1 cellular context compared by ENCODE assay signal in the genomic region with DNA sequence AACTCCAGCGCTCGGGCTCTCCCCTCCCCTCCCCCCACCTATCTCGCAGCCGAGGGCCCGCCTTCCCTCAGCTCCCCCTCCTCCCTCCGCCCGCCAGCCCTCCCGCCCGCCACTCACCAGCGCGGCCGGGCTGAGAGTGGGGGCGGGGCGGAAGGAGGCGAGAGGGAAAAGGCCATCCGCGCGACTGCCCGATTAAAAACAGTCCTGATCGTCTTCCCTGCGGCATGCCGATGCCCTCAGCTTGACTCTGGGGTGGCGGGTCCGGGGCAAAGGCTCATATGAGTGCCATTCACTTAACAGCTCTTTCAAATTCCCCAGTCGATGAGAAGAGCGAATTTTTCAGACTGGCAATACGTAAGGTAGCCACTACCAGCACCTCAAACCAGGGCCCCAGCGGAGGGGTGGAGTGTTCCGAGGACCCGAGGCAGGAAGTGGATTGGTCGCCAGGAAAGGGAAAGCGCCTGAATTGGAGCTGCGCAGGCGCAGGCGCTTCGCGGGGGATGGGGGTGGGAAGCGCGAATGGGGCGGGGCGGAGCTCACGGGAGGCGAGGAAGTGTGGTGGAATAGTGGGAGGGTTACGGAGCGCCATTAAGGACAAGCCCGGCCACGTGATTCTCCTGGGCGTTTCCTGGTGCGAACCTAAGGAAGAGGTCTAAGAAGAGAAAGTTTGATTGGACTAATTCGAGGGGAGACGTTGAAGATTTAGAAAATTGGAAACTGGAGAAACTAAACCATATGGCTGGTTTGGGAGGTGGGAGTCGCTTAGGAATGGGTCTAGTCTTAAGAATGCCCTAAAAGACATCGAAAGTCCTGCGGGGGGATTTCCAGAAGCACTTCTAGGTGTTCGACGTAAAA.
A peak's percentile ranks its signal among the peaks of the same experiment; 100 is the strongest.
TF ChIP-seq lines count a peak whose summit lies in the region.

TSS of gene UPF2 (minus strand) at position 13 of the 855 bp plus-strand sequence. CDS start 7,386 bp downstream, outside the sequence.

TF ChIP-seq in H1, 55 proteins besides CTCF, POLR2A, EP300 and RAD21:
- TF ChIP-seq EGR1 (IDR thresholded peaks at IDR 0.05; ENCODE audit: borderline replicate concordance, low read depth, low read length) (0 out of 2 replicates have a peak, but pooled peaks have one; percentile 11), SIX5 (IDR thresholded peaks at IDR 0.05; ENCODE audit: low read depth, low read length) (no peak), TAF1 (IDR thresholded peaks at IDR 0.05; ENCODE audit: low read depth, low read length) (0 out of 2 replicates have a peak, but pooled peaks have one; percentile 46), SP2 (IDR thresholded peaks at IDR 0.05; ENCODE audit: low read length) (no peak), TBP (IDR thresholded peaks at IDR 0.05; ENCODE audit: low read depth, low read length) (peak; percentile 48; the same call in 1 of the 2 replicates), BRCA1 (IDR thresholded peaks at IDR 0.05; ENCODE audit: low read depth, low read length) (no peak), HDAC6 (IDR thresholded peaks at IDR 0.05; ENCODE audit: low read depth, low read length) (no peak), CREB1 (IDR thresholded peaks at IDR 0.05) (0 out of 2 replicates have a peak, but pooled peaks have one; percentile 38), SIN3A (conservative IDR thresholded peaks at IDR 0.05 in 1 of 2, IDR thresholded peaks at IDR 0.05 in 1 of 2; ENCODE audit: low read depth in 1 of 2, low read length in 2 of 2) (peak in 1 of 2 experiments; percentile 14; a peak in 2 of 4 replicates), CBX5 (IDR thresholded peaks at IDR 0.05; ENCODE audit: low read depth, low read length) (no peak), MAX (IDR thresholded peaks at IDR 0.05) (peak; percentile 95), GTF2F1 (IDR thresholded peaks at IDR 0.05; ENCODE audit: borderline replicate concordance, low read depth, low read length) (no peak), POLR2AphosphoS5 (IDR thresholded peaks at IDR 0.05; ENCODE audit: low read depth, low read length) (no peak), JUND (IDR thresholded peaks at IDR 0.05; ENCODE audit: low read length) (0 out of 2 replicates have a peak, but pooled peaks have one; percentile 18), TAF7 (optimal IDR thresholded peaks at IDR 0.05; ENCODE audit: borderline replicate concordance, low read depth, low read length) (peak; percentile 63), YY1 (IDR thresholded peaks at IDR 0.05; ENCODE audit: low read depth, low read length) (peak; percentile 53; the same call in 1 of the 2 replicates), SP1 (IDR thresholded peaks at IDR 0.05; ENCODE audit: low read depth, low read length) (peak; percentile 36; the same call in 1 of the 2 replicates), E2F6 (IDR thresholded peaks at IDR 0.05) (peak; percentile 84), SP4 (IDR thresholded peaks at IDR 0.05; ENCODE audit: low read length) (peak; percentile 99), NRF1 (IDR thresholded peaks at IDR 0.05; ENCODE audit: low read depth, low read length) (peak; percentile 93), CEBPB (IDR thresholded peaks at IDR 0.05; ENCODE audit: low read depth, low read length) (no peak)
- TF ChIP-seq, protein P1, sequence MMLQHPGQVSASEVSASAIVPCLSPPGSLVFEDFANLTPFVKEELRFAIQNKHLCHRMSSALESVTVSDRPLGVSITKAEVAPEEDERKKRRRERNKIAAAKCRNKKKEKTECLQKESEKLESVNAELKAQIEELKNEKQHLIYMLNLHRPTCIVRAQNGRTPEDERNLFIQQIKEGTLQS (IDR thresholded peaks at IDR 0.05; ENCODE audit: insufficient read depth, low read depth, low read length): 0 out of 2 replicates have a peak, but pooled peaks have one; percentile 15
- TF ChIP-seq, protein P2, sequence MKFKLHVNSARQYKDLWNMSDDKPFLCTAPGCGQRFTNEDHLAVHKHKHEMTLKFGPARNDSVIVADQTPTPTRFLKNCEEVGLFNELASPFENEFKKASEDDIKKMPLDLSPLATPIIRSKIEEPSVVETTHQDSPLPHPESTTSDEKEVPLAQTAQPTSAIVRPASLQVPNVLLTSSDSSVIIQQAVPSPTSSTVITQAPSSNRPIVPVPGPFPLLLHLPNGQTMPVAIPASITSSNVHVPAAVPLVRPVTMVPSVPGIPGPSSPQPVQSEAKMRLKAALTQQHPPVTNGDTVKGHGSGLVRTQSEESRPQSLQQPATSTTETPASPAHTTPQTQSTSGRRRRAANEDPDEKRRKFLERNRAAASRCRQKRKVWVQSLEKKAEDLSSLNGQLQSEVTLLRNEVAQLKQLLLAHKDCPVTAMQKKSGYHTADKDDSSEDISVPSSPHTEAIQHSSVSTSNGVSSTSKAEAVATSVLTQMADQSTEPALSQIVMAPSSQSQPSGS (IDR thresholded peaks at IDR 0.05; ENCODE audit: low read length): no peak
- TF ChIP-seq, protein P3, sequence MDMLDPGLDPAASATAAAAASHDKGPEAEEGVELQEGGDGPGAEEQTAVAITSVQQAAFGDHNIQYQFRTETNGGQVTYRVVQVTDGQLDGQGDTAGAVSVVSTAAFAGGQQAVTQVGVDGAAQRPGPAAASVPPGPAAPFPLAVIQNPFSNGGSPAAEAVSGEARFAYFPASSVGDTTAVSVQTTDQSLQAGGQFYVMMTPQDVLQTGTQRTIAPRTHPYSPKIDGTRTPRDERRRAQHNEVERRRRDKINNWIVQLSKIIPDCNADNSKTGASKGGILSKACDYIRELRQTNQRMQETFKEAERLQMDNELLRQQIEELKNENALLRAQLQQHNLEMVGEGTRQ (IDR thresholded peaks at IDR 0.05; ENCODE audit: low read length): peak; percentile 84
